9 cellular contexts compared by ENCODE assay signal in genomic region chr5:120803282-120803681, GRCh38.
DNase-seq lines count a peak whose midpoint lies in the region; ATAC-seq and TF ChIP-seq lines count a peak whose summit lies in the region.
"Had no signal": no experiment of that assay in that cellular context is flagged by ENCODE, and none has a peak within 500 bp of the region (broad histone marks: within the 10 kb centered on the region; RNA-seq: fewer than 3 reads in every experiment).

No MANE protein-coding gene starts in this region.

- no CpG with 5 or more reads among the region's 1 CpG for WGBS in H9 (ENCODE audit: extremely low coverage, insufficient read length, low lambda C conversion rate)
- WGBS in SK-N-SH (ENCODE audit: low lambda C conversion rate) = 5% methylated on average over 1 of the region's 1 CpG

- H3K4me3 ChIP-seq in SK-N-SH (ENCODE audit: low read depth in 2 of 2, low read length in 1 of 2) = peak overlapping the region; percentile 10 to 12; a peak in 1 of 4 replicates

- H2BK120ac ChIP-seq in H9 (ENCODE audit: low read depth, low read length, poor library complexity, severe bottlenecking) = no peak overlapping the region

- H2BK20ac ChIP-seq in H9 (ENCODE audit: low read depth, low read length, poor library complexity, severe bottlenecking) = no peak overlapping the region

- no peaks in the 10 kb centered on the region for H3K9me2 ChIP-seq in SK-N-SH

- H3K9me3 ChIP-seq in H9 (ENCODE audit: control insufficient read depth, low read depth, low read length) (no peaks in the 10 kb centered on the region), SK-N-SH (no peaks in the 10 kb centered on the region)

- no peak overlapping the region for H2BK12ac ChIP-seq in H9 (ENCODE audit: insufficient read length, low read depth, low read length)

- H3K79me2 ChIP-seq in H9 (ENCODE audit: insufficient read depth, low read length) (no peaks in the 10 kb centered on the region), SK-N-SH (ENCODE audit: insufficient read depth) (no peaks in the 10 kb centered on the region)

- H3K27ac Mint-ChIP-seq in H9 = no peak overlapping the region
- H3K27ac Mint-ChIP-seq: activated B cell treated with CpG ODN at 0.5 μM for 24 hours had no signal

- H3K79me1 ChIP-seq in H9 (ENCODE audit: insufficient read depth, low read depth, low read length, poor library complexity, severe bottlenecking) = no peaks in the 10 kb centered on the region

- H3K27me3 Mint-ChIP-seq in H9 (ENCODE audit: low read depth) = no peaks in the 10 kb centered on the region; the same call in 1 of the 2 replicates
- H3K27me3 Mint-ChIP-seq: activated B cell treated with CpG ODN at 0.5 μM for 24 hours had no signal

- H2BK15ac ChIP-seq in H9 (ENCODE audit: low read depth, low read length) = no peak overlapping the region

- H3K4me2 ChIP-seq in H9 (ENCODE audit: insufficient read depth, insufficient read length, low read length) (no peak overlapping the region), SK-N-SH (peak overlapping the region; percentile 57)

- no peaks in the 10 kb centered on the region for H3K23me2 ChIP-seq in H9 (ENCODE audit: insufficient read length, low read depth, low read length, poor library complexity, severe bottlenecking)

- H3K9me3 Mint-ChIP-seq in H9 = no peaks in the 10 kb centered on the region
- H3K9me3 Mint-ChIP-seq: activated B cell treated with CpG ODN at 0.5 μM for 24 hours had no signal

- no peak overlapping the region for H3K9ac ChIP-seq in H9 (ENCODE audit: extremely low read depth, insufficient read length, low read length)
- 0 out of 2 replicates have a peak overlapping the region, but pooled peaks have one; percentile 23 for H3K9ac ChIP-seq in SK-N-SH

- H3K4me3 Mint-ChIP-seq in H9 = no peak overlapping the region
- H3K4me3 Mint-ChIP-seq: activated B cell treated with CpG ODN at 0.5 μM for 24 hours had no signal

- TF ChIP-seq EP300 in SK-N-SH (IDR thresholded peaks at IDR 0.05; ENCODE audit: borderline replicate concordance in 1 of 2, low read depth in 1 of 2, low read length in 1 of 2) = no peak

- ATAC-seq in foreskin keratinocyte = no peak
- ATAC-seq in left lobe of liver = no peak
- ATAC-seq in HG02763 (IDR thresholded peaks at IDR 0.05; ENCODE audit: unreplicated experiment) = no peak

- no peak overlapping the region for H4K91ac ChIP-seq in H9 (ENCODE audit: insufficient read length, low read depth, low read length)

- no peak overlapping the region for H2AFZ ChIP-seq in H9 (ENCODE audit: low read length)
- peak overlapping the region; percentile 80; the same call in 1 of the 2 replicates for H2AFZ ChIP-seq in SK-N-SH (ENCODE audit: low read depth)

- no peaks in the 10 kb centered on the region; the same call in 1 of the 2 replicates for H3K27me3 ChIP-seq in H9 (ENCODE audit: insufficient read depth, low read length)
- no peaks in the 10 kb centered on the region for H3K27me3 ChIP-seq in SK-N-SH (ENCODE audit: insufficient read depth)
- H3K27me3 ChIP-seq in foreskin keratinocyte = no peaks in the 10 kb centered on the region

- no peak overlapping the region for H4K8ac ChIP-seq in H9 (replicated peaks; ENCODE audit: insufficient read length, low read depth, low read length)

- no peak overlapping the region for H4K5ac ChIP-seq in H9 (ENCODE audit: insufficient read length, low read depth, low read length)

- POLR2A ChIA-PET in SK-N-SH (lab: Yijun Ruan, JAX) = no interaction called here

- H3K36me3 Mint-ChIP-seq in H9 (ENCODE audit: insufficient read depth in 1 of 3, low read depth in 3 of 3) = peaks cover 0 to 2% (median 0%) of the 10 kb centered on the region in 3 experiments; a peak in 1 of 7 replicates

- no peak overlapping the region for H3K4ac ChIP-seq in H9 (ENCODE audit: low read depth, low read length)

- no peaks in the 10 kb centered on the region for H4K20me1 ChIP-seq in H9 (ENCODE audit: control insufficient read depth, insufficient read depth, insufficient read length)
- no peaks in the 10 kb centered on the region for H4K20me1 ChIP-seq in SK-N-SH (ENCODE audit: insufficient read depth)

- peaks cover 11 to 27% of the 10 kb centered on the region in 2 experiments for H3K4me1 Mint-ChIP-seq in H9
- H3K4me1 Mint-ChIP-seq: activated B cell treated with CpG ODN at 0.5 μM for 24 hours had no signal

- TF ChIP-seq CTCF in H9 (conservative IDR thresholded peaks at IDR 0.05) = peak; percentile 67
- TF ChIP-seq CTCF in SK-N-SH (IDR thresholded peaks at IDR 0.05) = peak; percentile 69
- TF ChIP-seq CTCF in foreskin keratinocyte (conservative IDR thresholded peaks at IDR 0.05) = peak; percentile 49

- H3K18ac ChIP-seq in H9 (ENCODE audit: insufficient read length, low read depth, low read length) = no peak overlapping the region

- H3K14ac ChIP-seq in H9 (ENCODE audit: insufficient read depth, low read length) = no peak overlapping the region

- H2AK5ac ChIP-seq in H9 (ENCODE audit: insufficient read length, low read length) = no peak overlapping the region

- DNase-seq in A172 (ENCODE audit: low spot score) (peak; percentile 42), H9 (no peak), SK-N-SH (peak; percentile 4), foreskin keratinocyte (peak in 1 of 2 donors; percentile 9), NCI-H446 treated with DMSO at 0.1 percent for 48 hours (lab: John Stamatoyannopoulos, UW) (no peak), left lobe of liver (ENCODE audit: low spot score) (no peak)
- no peak for DNase-seq in activated CD4-positive, alpha-beta T cell treated with anti-CD3 and anti-CD28 coated beads for 1 hour
- DNase-seq: activated B cell treated with CpG ODN at 0.5 μM for 24 hours had no signal

- TF ChIP-seq RAD21 in SK-N-SH (IDR thresholded peaks at IDR 0.05; ENCODE audit: low read length) = peak; percentile 68

- CTCF ChIA-PET in SK-N-SH (lab: Yijun Ruan, JAX) = interaction anchor here (0.6 to 0.9 kb wide), 3 partner anchors 340 to 744 kb away, joined by 3 to 4 read pairs (median 3); no protein-coding TSS in a partner anchor

- no peak overlapping the region for H2BK5ac ChIP-seq in H9 (ENCODE audit: insufficient read length, low read length)

- H3K56ac ChIP-seq in H9 (ENCODE audit: insufficient read length, low read depth, low read length) = no peak overlapping the region

- H3K27ac ChIP-seq in H9 (ENCODE audit: insufficient read length, low read depth, low read length) (no peak overlapping the region), SK-N-SH (ENCODE audit: low read depth in 2 of 2, low read length in 1 of 2) (no peak overlapping the region), foreskin keratinocyte (no peak overlapping the region)

- no peak overlapping the region for H3T11ph ChIP-seq in H9 (ENCODE audit: low read length)

- peaks cover 9% of the 10 kb centered on the region for H3K4me1 ChIP-seq in H9 (ENCODE audit: insufficient read depth, low read length)
- no peaks in the 10 kb centered on the region for H3K4me1 ChIP-seq in SK-N-SH (ENCODE audit: control insufficient read depth in 1 of 2, insufficient read depth in 2 of 2, low read depth in 1 of 2, low read length in 1 of 2)
- no peaks in the 10 kb centered on the region for H3K4me1 ChIP-seq in foreskin keratinocyte

- H3F3A ChIP-seq in SK-N-SH (replicated peaks; ENCODE audit: insufficient read depth) = no peaks in the 10 kb centered on the region

- no peaks in the 10 kb centered on the region for H3K36me3 ChIP-seq in SK-N-SH (replicated peaks in 1 of 2; ENCODE audit: control insufficient read depth in 1 of 2, insufficient read depth in 2 of 2, low read length in 1 of 2)

- no peak overlapping the region for H3K23ac ChIP-seq in H9 (ENCODE audit: insufficient read length, low read depth, low read length)

TF ChIP-seq in SK-N-SH, 30 proteins besides CTCF, POLR2A, EP300 and RAD21:
- peak; percentile 46 for TF ChIP-seq SMC3 (IDR thresholded peaks at IDR 0.05; ENCODE audit: low read depth, low read length)
- no peak for TF ChIP-seq POLR2AphosphoS5 (IDR thresholded peaks at IDR 0.05; ENCODE audit: low read depth, low read length)
TF ChIP-seq in SK-N-SH: peak in this region for 1.

Comparison
In these comparisons a context has a peak if more than half of its experiments do, and no peak if none do; other contexts are left out.
1. DNase-seq: peak in A172 (single experiment) and SK-N-SH (single experiment); none in H9 (single experiment), NCI-H446 treated with DMSO at 0.1 percent for 48 hours (single experiment), left lobe of liver (single experiment) and activated CD4-positive, alpha-beta T cell treated with anti-CD3 and anti-CD28 coated beads for 1 hour (single experiment).
2. Peak in every context shown above with its lines, with median percentiles within 50 percentile points of each other: CTCF ChIP-seq.